9 cellular contexts compared by ENCODE assay signal in genomic region chr11:7576671-7577225, GRCh38.
DNase-seq lines count a peak whose midpoint lies in the region; ATAC-seq, FAIRE-seq and TF ChIP-seq lines count a peak whose summit lies in the region.
"Had no signal": no experiment of that assay in that cellular context is flagged by ENCODE, and none has a peak within 500 bp of the region (broad histone marks: within the 10 kb centered on the region; RNA-seq: fewer than 3 reads in every experiment).

No MANE protein-coding gene starts in this region.

- peaks cover 8% of the 10 kb centered on the region for H3K27me3 Mint-ChIP-seq in astrocyte (ENCODE audit: low read depth, unreplicated experiment)
- H3K27me3 Mint-ChIP-seq in CD4-positive, alpha-beta memory T cell: peaks cover 2 to 8% of the 10 kb centered on the region in 2 donors

- TF ChIP-seq CTCF in astrocyte (IDR thresholded peaks at IDR 0.05; ENCODE audit: insufficient read depth, low read depth, low read length): no peak

- intact Hi-C loops in CD4-positive, alpha-beta memory T cell (cut with micrococcal nuclease): no loop called here

- H2AFZ ChIP-seq in astrocyte (ENCODE audit: low read depth, low read length): peak overlapping the region; percentile 59

- no peaks in the 10 kb centered on the region for H3K36me3 Mint-ChIP-seq in astrocyte (ENCODE audit: low read depth, unreplicated experiment)
- peaks cover 2 to 3% of the 10 kb centered on the region in 2 donors for H3K36me3 Mint-ChIP-seq in CD4-positive, alpha-beta memory T cell

- no peak for ATAC-seq in HG02852 (IDR thresholded peaks at IDR 0.05; ENCODE audit: unreplicated experiment)

- H3K4me3 Mint-ChIP-seq in astrocyte (ENCODE audit: unreplicated experiment): peak overlapping the region; percentile 52
- peak overlapping the region in 4 of 8 donors; percentile 54 to 81 (median 74) for H3K4me3 Mint-ChIP-seq in CD4-positive, alpha-beta memory T cell

- peaks cover 32% of the 10 kb centered on the region for H3K4me1 ChIP-seq in astrocyte (ENCODE audit: insufficient read depth, low read length)
- peaks cover 34% of the 10 kb centered on the region for H3K4me1 ChIP-seq in CD4-positive, alpha-beta memory T cell (ENCODE audit: insufficient read depth, low read length)

- no peaks in the 10 kb centered on the region for H4K20me1 ChIP-seq in astrocyte (ENCODE audit: insufficient read depth, low read length)

- POLR2A ChIA-PET in CD4-positive, alpha-beta memory T cell (lab: Charles Lee; ENCODE audit: partially characterized antibody): interaction anchor here (1.5 kb wide), 1 partner anchor 15 kb away, joined by 3 read pairs; no protein-coding TSS in a partner anchor

- no peaks in the 10 kb centered on the region for H3K79me2 ChIP-seq in astrocyte (ENCODE audit: insufficient read depth, low read length)

- no peaks in the 10 kb centered on the region for H3K9me3 ChIP-seq in astrocyte (ENCODE audit: insufficient read depth, low read depth, low read length)
- H3K9me3 ChIP-seq in CD4-positive, alpha-beta memory T cell (ENCODE audit: control insufficient read depth in 1 of 2, low read length in 2 of 2): no peaks in the 10 kb centered on the region

- CTCF ChIA-PET in CD4-positive, alpha-beta memory T cell (lab: Charles Lee; ENCODE audit: partially characterized antibody): interaction anchor here (1.7 to 2.5 kb wide), 2 partner anchors 8 to 15 kb away, joined by 4 to 7 read pairs; no protein-coding TSS in a partner anchor

- peak overlapping the region; percentile 49 for H3K9ac ChIP-seq in astrocyte (ENCODE audit: low read length)

- H3K27ac Mint-ChIP-seq in astrocyte (ENCODE audit: unreplicated experiment): peak overlapping the region; percentile 13
- peak overlapping the region in 3 of 7 donors; percentile 15 to 36 (median 22) for H3K27ac Mint-ChIP-seq in CD4-positive, alpha-beta memory T cell

- no peak overlapping the region for H3K27ac ChIP-seq in astrocyte (ENCODE audit: low read depth, low read length)
- no peak overlapping the region for H3K27ac ChIP-seq in CD4-positive, alpha-beta memory T cell (ENCODE audit: low read depth, low read length)

- peaks cover 6% of the 10 kb centered on the region for H3K27me3 ChIP-seq in astrocyte (ENCODE audit: insufficient read depth, low read length)
- H3K27me3 ChIP-seq in CD4-positive, alpha-beta memory T cell (ENCODE audit: insufficient read depth, low read length): no peaks in the 10 kb centered on the region

- DNase-seq in EH (ENCODE audit: low read depth): peak; percentile 81
- peak; percentile 10 for DNase-seq in astrocyte (ENCODE audit: low read depth)
- peak; percentile 79 for DNase-seq in islet precursor cell
- no peak for DNase-seq in skeletal muscle cell (ENCODE audit: low read depth)
- no peak for DNase-seq in NCI-H2171 treated with DMSO at 0.1 percent for 48 hours (lab: John Stamatoyannopoulos, UW)
- DNase-seq in activated CD8-positive, alpha-beta memory T cell treated with anti-CD3 and anti-CD28 coated beads, Interleukin-2, amount 50 U/mL, for 48 hours: no peak
- no peak for DNase-seq in CD4-positive, alpha-beta memory T cell
- DNase-seq: NCI-H146 had no signal

- H3K36me3 ChIP-seq in astrocyte (ENCODE audit: insufficient read depth, low read length): no peaks in the 10 kb centered on the region
- H3K36me3 ChIP-seq in CD4-positive, alpha-beta memory T cell (ENCODE audit: insufficient read depth, low read length): no peaks in the 10 kb centered on the region

- H3K4me1 Mint-ChIP-seq in astrocyte (ENCODE audit: low read depth, unreplicated experiment): peaks cover 56% of the 10 kb centered on the region
- H3K4me1 Mint-ChIP-seq in CD4-positive, alpha-beta memory T cell: peaks cover 27 to 48% (median 36%) of the 10 kb centered on the region in 4 donors

- H3K4me3 ChIP-seq in astrocyte (ENCODE audit: insufficient read depth, low read depth, low read length) (no peak overlapping the region), skeletal muscle cell (ENCODE audit: low read depth, low read length) (peak overlapping the region; percentile 6)
- H3K4me3 ChIP-seq in CD4-positive, alpha-beta memory T cell (ENCODE audit: low read length in 2 of 2): no peak overlapping the region

- peak overlapping the region; percentile 82 for H3K4me2 ChIP-seq in astrocyte (ENCODE audit: low read length)

- FAIRE-seq in astrocyte (lab: Jason Lieb, UNC): no peak

- no peaks in the 10 kb centered on the region for H3K9me3 Mint-ChIP-seq in astrocyte (ENCODE audit: unreplicated experiment)
- H3K9me3 Mint-ChIP-seq in CD4-positive, alpha-beta memory T cell: no peaks in the 10 kb centered on the region

Comparison
In these comparisons a context has a peak if more than half of its experiments do, and no peak if none do; other contexts are left out.
1. DNase-seq: peak in EH (single experiment), astrocyte (single experiment) and islet precursor cell (single experiment); none in skeletal muscle cell (single experiment), NCI-H2171 treated with DMSO at 0.1 percent for 48 hours (single experiment), activated CD8-positive, alpha-beta memory T cell treated with anti-CD3 and anti-CD28 coated beads, Interleukin-2, amount 50 U/mL, for 48 hours (single experiment) and CD4-positive, alpha-beta memory T cell (0 of 5).